In the genomic region with DNA sequence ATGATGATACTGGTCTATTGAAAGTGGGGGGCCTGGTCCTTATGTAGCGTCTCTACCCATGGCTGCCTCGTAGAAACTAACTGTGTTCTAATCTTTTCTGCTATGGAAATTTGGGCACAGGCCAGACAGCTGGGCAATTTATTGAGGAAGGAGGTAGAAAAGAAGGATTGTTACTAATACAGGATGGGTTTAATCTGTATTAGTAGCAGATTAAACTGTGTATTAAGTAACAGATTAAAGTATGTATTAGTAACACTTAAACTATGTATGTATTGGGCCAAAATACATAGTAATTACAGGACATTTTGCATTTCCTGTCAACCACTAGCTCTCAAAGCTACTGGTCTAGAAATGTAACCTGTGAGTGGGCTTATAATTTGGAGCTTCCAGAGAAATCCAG, we compare ENCODE assay signal across 19 cellular contexts.
DNase-seq lines count a peak whose midpoint lies in the region; ATAC-seq and TF ChIP-seq lines count a peak whose summit lies in the region.
"Had no signal": no experiment of that assay in that cellular context is flagged by ENCODE, and none has a peak within 500 bp of the region (broad histone marks: within the 10 kb centered on the region; RNA-seq: fewer than 3 reads in every experiment).

No MANE protein-coding gene starts in this region.

- CTCF ChIA-PET in PC-3 (lab: Charles Lee) = no interaction called here

- no peaks in the 10 kb centered on the region for H3K27me3 ChIP-seq in PC-3 (ENCODE audit: low read length)
- H3K27me3 ChIP-seq: neural progenitor cell, tibial artery had no signal

- no TSS peak for BruUV-seq in PC-3 (replicated peaks; lab: Mats Ljungman, UMichigan)

- H3K9me3 ChIP-seq in PC-3 (ENCODE audit: low read length) = no peaks in the 10 kb centered on the region
- H3K9me3 ChIP-seq: tibial artery had no signal

- peak overlapping the region; percentile 10; the same call in 1 of the 2 replicates for H3K27ac ChIP-seq in PC-3 (ENCODE audit: low read length)
- H3K27ac ChIP-seq: neural progenitor cell, tibial artery had no signal

- H3K79me2 ChIP-seq in PC-3 (ENCODE audit: low read length) = 0 out of 2 replicates have a peak, but pooled peaks cover 4% of the 10 kb centered on the region

- H3K9ac ChIP-seq in PC-3 (ENCODE audit: low read length) = no peak overlapping the region
- H3K9ac ChIP-seq: neural progenitor cell had no signal

- no peaks in the 10 kb centered on the region for H3F3A ChIP-seq in PC-3 (ENCODE audit: low read length, unreplicated experiment)

- intact Hi-C loops in PC-3 (cut with micrococcal nuclease) = no loop called here

- H2AFZ ChIP-seq in PC-3 (ENCODE audit: low read length) = no peak overlapping the region
- H2AFZ ChIP-seq: neural progenitor cell had no signal

- no peaks in the 10 kb centered on the region for H3K9me2 ChIP-seq in PC-3 (replicated peaks; ENCODE audit: low read length)

- H3K4me3 ChIP-seq in PC-3 (ENCODE audit: low read length) = no peak overlapping the region
- H3K4me3 ChIP-seq in epithelial cell of esophagus (ENCODE audit: low read length) = no peak overlapping the region
- no peak overlapping the region for H3K4me3 ChIP-seq in retinal pigment epithelial cell (ENCODE audit: low read length)
- H3K4me3 ChIP-seq: neural progenitor cell, tibial artery had no signal

- no peaks in the 10 kb centered on the region for H4K20me1 ChIP-seq in PC-3 (ENCODE audit: low read length)

- peak; percentile 89 for ATAC-seq in PC-3
- no peak for ATAC-seq in GM19324 (IDR thresholded peaks at IDR 0.05; ENCODE audit: low FRiP score, unreplicated experiment)
- ATAC-seq in HG03457 (IDR thresholded peaks at IDR 0.05; ENCODE audit: unreplicated experiment) = no peak
- no peak for ATAC-seq in HG02678 (IDR thresholded peaks at IDR 0.05; ENCODE audit: unreplicated experiment)
- no peak for ATAC-seq in HG03108 (IDR thresholded peaks at IDR 0.05; ENCODE audit: unreplicated experiment)
- ATAC-seq: Panc1 had no signal

- H3K36me3 ChIP-seq in PC-3 (ENCODE audit: low read depth, low read length) = peaks cover 8% of the 10 kb centered on the region; the same call in 1 of the 2 replicates
- H3K36me3 ChIP-seq: neural progenitor cell, tibial artery had no signal

- POLR2A ChIA-PET in PC-3 (lab: Charles Lee; ENCODE audit: unreplicated experiment) = no interaction called here

- peak; percentile 77 for DNase-seq in EH (ENCODE audit: low read depth)
- DNase-seq in PC-3 = peak; percentile 68
- peak; percentile 11 for DNase-seq in epithelial cell of esophagus (ENCODE audit: low read depth)
- DNase-seq in retinal pigment epithelial cell (ENCODE audit: low read depth) = peak; percentile 64
- DNase-seq: activated CD4-positive, CD25-positive, alpha-beta regulatory T cell; activated naive CD4-positive, alpha-beta T cell treated with Interleukin-2 at 50 U/mL for 16 hours; DMS79; head of caudate nucleus; kidney; NCI-H1436 treated with DMSO at 0.1 percent for 48 hours; right cardiac atrium; stimulated activated CD4-positive, alpha-beta T cell treated with anti-CD3 and anti-CD28 coated beads, Interleukin-2, amount 100 ng/mL, for 48 hours; tibial artery had no signal

- H3K4me1 ChIP-seq in PC-3 (ENCODE audit: insufficient read depth, low read length) = peaks cover 17% of the 10 kb centered on the region
- H3K4me1 ChIP-seq: neural progenitor cell had no signal

- no peak overlapping the region; the same call in 1 of the 2 replicates for H3K4me2 ChIP-seq in PC-3 (ENCODE audit: low read length)
- H3K4me2 ChIP-seq: neural progenitor cell had no signal

- TF ChIP-seq CTCF in PC-3 (conservative IDR thresholded peaks at IDR 0.05; ENCODE audit: low read depth, low read length) (no peak), epithelial cell of esophagus (IDR thresholded peaks at IDR 0.05; ENCODE audit: insufficient read depth, low read depth, low read length, missing control alignments) (no peak), retinal pigment epithelial cell (conservative IDR thresholded peaks at IDR 0.05; ENCODE audit: low read depth, low read length) (no peak)

Comparison
In these comparisons a context has a peak if more than half of its experiments do, and no peak if none do; other contexts are left out.
1. DNase-seq: peak in every context shown above with its lines; median percentile 77 in EH; 68 in PC-3; 64 in retinal pigment epithelial cell; 11 in epithelial cell of esophagus.